27 cellular contexts compared by ENCODE assay signal in genomic region chr1:161033751-161034150, GRCh38. TPM values are rescaled to one million over a fixed set of nuclear protein-coding genes. Genes with fewer than 3 reads are reported as not detected.
DNase-seq lines count a peak whose midpoint lies in the region; ATAC-seq and TF ChIP-seq lines count a peak whose summit lies in the region.
"Had no signal": no experiment of that assay in that cellular context is flagged by ENCODE, and none has a peak within 500 bp of the region (broad histone marks: within the 10 kb centered on the region; RNA-seq: fewer than 3 reads in every experiment).

No MANE protein-coding gene starts in this region.

- no peak for DNase-seq in cardiac muscle cell (ENCODE audit: low read depth in 1 of 2, low spot score in 1 of 2)
- no peak for DNase-seq in Right ventricle myocardium inferior (ENCODE audit: missing footprints)
- peak; percentile 61 for DNase-seq in NCI-H226
- DNase-seq in mammary epithelial cell, result peak; percentile 79
- no peak for DNase-seq in stimulated activated naive CD8-positive, alpha-beta T cell treated with anti-CD3 and anti-CD28 coated beads, Interleukin-15, Interleukin-2, amounts not matched to agents 100 U/mL and 50 U/mL, for 24 hours
- DNase-seq in NCI-H510A (lab: John Stamatoyannopoulos, UW), result no peak
- no peak for DNase-seq in heart left ventricle
- DNase-seq: activated CD4-positive, alpha-beta T cell treated with anti-CD3 and anti-CD28 coated beads for 48 hours; body of pancreas; Caco-2; effector CD8-positive, alpha-beta T cell; gastrocnemius medialis; H9; IMR-90; left ventricle myocardium superior; natural killer cell; NCI-H1417 treated with DMSO at 0.1 percent for 48 hours; NCI-H2081 treated with DMSO at 0.1 percent for 48 hours; spleen; stomach; tibial artery had no signal

- no TSS peak for BruUV-seq in mammary epithelial cell (replicated peaks; lab: Mats Ljungman, UMichigan)

- H3K27me3 ChIP-seq in cardiac muscle cell (no peaks in the 10 kb centered on the region), mammary epithelial cell (ENCODE audit: insufficient read depth, low read length) (no peaks in the 10 kb centered on the region), heart left ventricle (no peaks in the 10 kb centered on the region)
- H3K27me3 ChIP-seq: BLaER1 treated with 17β-estradiol and CSF1 and Interleukin-3, amounts not matched to agents 10 nM and 100 nM; body of pancreas; esophagus muscularis mucosa; gastrocnemius medialis; spleen; stomach; tibial artery had no signal

- H3K9me3 ChIP-seq in cardiac muscle cell (ENCODE audit: low read depth) (no peaks in the 10 kb centered on the region), mammary epithelial cell (replicated peaks; ENCODE audit: insufficient read depth, low read length) (no peaks in the 10 kb centered on the region), heart left ventricle (no peaks in the 10 kb centered on the region)
- H3K9me3 ChIP-seq: body of pancreas, Caco-2, esophagus muscularis mucosa, gastrocnemius medialis, spleen, stomach, tibial artery had no signal

- in situ Hi-C loops in mammary epithelial cell (cut with MboI; ENCODE audit: low sequenced_read_pairs in 2 of 2), result no loop called here

- dilution Hi-C loops in mammary epithelial cell (cut with HindIII; ENCODE audit: low sequenced_read_pairs), result no loop called here

- H3K36me3 ChIP-seq in cardiac muscle cell (no peaks in the 10 kb centered on the region), mammary epithelial cell (ENCODE audit: insufficient read depth, low read length) (no peaks in the 10 kb centered on the region), heart left ventricle (peaks cover 0 to 9% (median 0%) of the 10 kb centered on the region in 9 donors)
- H3K36me3 ChIP-seq: stomach had no signal

- CTCF ChIA-PET in mammary epithelial cell (lab: Charles Lee; ENCODE audit: low non-redundant PET), result no interaction called here

- H3K4me2 ChIP-seq in mammary epithelial cell (ENCODE audit: insufficient read depth, low read depth, low read length), result no peak overlapping the region

- H3K4me1 ChIP-seq in cardiac muscle cell (ENCODE audit: low read depth) (peaks cover 44% of the 10 kb centered on the region), mammary epithelial cell (ENCODE audit: insufficient read depth, low read length) (peaks cover 10% of the 10 kb centered on the region), heart left ventricle (peaks cover 0 to 19% (median 0%) of the 10 kb centered on the region in 12 donors)

- peaks cover 7% of the 10 kb centered on the region for H3K79me2 ChIP-seq in mammary epithelial cell (ENCODE audit: insufficient read depth, low read length)

- TF ChIP-seq CTCF in cardiac muscle cell (IDR thresholded peaks at IDR 0.05; ENCODE audit: low read depth, low read length) (no peak), mammary epithelial cell (conservative IDR thresholded peaks at IDR 0.05 in 1 of 2, IDR thresholded peaks at IDR 0.05 in 1 of 2; ENCODE audit: extremely low read depth in 1 of 2, insufficient read depth in 1 of 2, low read depth in 1 of 2, low read length in 2 of 2) (no peak), heart left ventricle (IDR thresholded peaks at IDR 0.05) (no peak)

- WGBS in mammary epithelial cell (ENCODE audit: low coverage, missing lambda C conversion rate), result 38% methylated on average over 3 of the region's 3 CpGs
- WGBS in heart left ventricle, 4 donors, result 93 to 99% (median 97%) methylated on average over 3 of the region's 3 CpGs

- intact Hi-C loops in Right ventricle myocardium inferior (cut with DNase I), result no loop called here
- intact Hi-C loops in mammary epithelial cell (cut with micrococcal nuclease), result loop anchor here (1.0 kb wide), 1 partner anchor 11 kb away; no protein-coding TSS in a partner anchor
- intact Hi-C loops in heart left ventricle (cut with DNase I), result no loop called here

- no peak overlapping the region for H2AFZ ChIP-seq in mammary epithelial cell (ENCODE audit: low read depth, low read length)

- no peak for ATAC-seq in Right ventricle myocardium inferior
- ATAC-seq in stimulated activated naive CD8-positive, alpha-beta T cell treated with anti-CD3 and anti-CD28 coated beads, Interleukin-15, Interleukin-2, amounts not matched to agents 100 U/mL and 50 U/mL, for 24 hours, result peak; percentile 39
- no peak for ATAC-seq in HG03457 (IDR thresholded peaks at IDR 0.05; ENCODE audit: unreplicated experiment)
- ATAC-seq in heart left ventricle, result no peak
- ATAC-seq: body of pancreas, gastrocnemius medialis, left ventricle myocardium superior, natural killer cell, right cardiac atrium had no signal

- H3K9ac ChIP-seq in mammary epithelial cell (ENCODE audit: insufficient read depth, low read length), result no peak overlapping the region

- H4K20me1 ChIP-seq in mammary epithelial cell (ENCODE audit: insufficient read depth, low read length), result no peaks in the 10 kb centered on the region

- H3K27ac ChIP-seq in cardiac muscle cell, result peak overlapping the region; percentile 41
- no peak overlapping the region for H3K27ac ChIP-seq in mammary epithelial cell (ENCODE audit: insufficient read depth, low read depth, low read length)
- H3K27ac ChIP-seq in heart left ventricle, result no peak overlapping the region
- H3K27ac ChIP-seq: body of pancreas, esophagus muscularis mucosa, gastrocnemius medialis, spleen, tibial artery had no signal

- no peak for TF ChIP-seq POLR2A in heart left ventricle (IDR thresholded peaks at IDR 0.05)

- H3K4me3 ChIP-seq in cardiac muscle cell (no peak overlapping the region), mammary epithelial cell (replicated peaks in 1 of 3; ENCODE audit: insufficient read depth in 1 of 3, low read depth in 2 of 3, low read length in 3 of 3) (no peak overlapping the region), heart left ventricle (no peak overlapping the region)
- H3K4me3 ChIP-seq: BLaER1 treated with 17β-estradiol and CSF1 and Interleukin-3, amounts not matched to agents 10 nM and 100 nM; body of pancreas; esophagus muscularis mucosa; gastrocnemius medialis; spleen; stomach; tibial artery had no signal

RNA-seq across cellular contexts. Expression of gene TSTD1, which starts 5.0 kb away (rescaled TPM):
- total RNA-seq in cardiac muscle cell, result 262 and 347 TPM in 2 replicates
- polyA plus RNA-seq in cardiac muscle cell, result 393 and 448 TPM in 2 replicates
- 10.5 TPM for total RNA-seq in Right ventricle myocardium inferior
- total RNA-seq in mammary epithelial cell, result 10 to 100 TPM; 37.6 to 73.7 TPM
- 99.9 TPM for polyA plus RNA-seq in mammary epithelial cell
- polyA minus RNA-seq in mammary epithelial cell, result 50.9 TPM
- 10 to 100 TPM in 7 of 9 donors, 1 to 10 TPM in 2; 6.1 to 22.7 (median 14.4) TPM for total RNA-seq in heart left ventricle
- 10 to 100 TPM; 14.7 to 16.2 TPM for polyA plus RNA-seq in heart left ventricle
- total RNA-seq: IMR-90 had no signal

RNA-seq across cellular contexts. Expression of gene USF1, which starts 12.0 kb away (rescaled TPM):
- total RNA-seq in cardiac muscle cell (110 and 127 TPM in 2 replicates), Right ventricle myocardium inferior (33.7 TPM), mammary epithelial cell (10 to 100 TPM; 31.8 to 40.7 TPM), heart left ventricle (10 to 100 TPM; 20.2 to 51.1 (median 28.2) TPM)
- polyA plus RNA-seq in cardiac muscle cell (33.7 and 45.5 TPM in 2 replicates), mammary epithelial cell (19.8 TPM), heart left ventricle (10 to 100 TPM; 31.9 to 43.0 TPM)
- 81.0 TPM for polyA minus RNA-seq in mammary epithelial cell

RNA-seq across cellular contexts. Expression of gene F11R, which starts 12.8 kb away (rescaled TPM):
- total RNA-seq in cardiac muscle cell (68.1 and 93.7 TPM in 2 replicates), Right ventricle myocardium inferior (9.8 TPM), mammary epithelial cell (100 to 1,000 TPM; 109 to 202 TPM), heart left ventricle (10 to 100 TPM in 5 of 9 donors, 1 to 10 TPM in 4; 7.5 to 23.4 (median 10.9) TPM)
- polyA plus RNA-seq in cardiac muscle cell (90.1 and 139 TPM in 2 replicates), mammary epithelial cell (159 TPM), heart left ventricle (10 to 100 TPM in 1 of 2 donors, 1 to 10 TPM in 1; 7.4 to 13.8 TPM)
- polyA minus RNA-seq in mammary epithelial cell, result 183 TPM

RNA-seq across cellular contexts. Expression of gene ARHGAP30, which starts 35.9 kb away (rescaled TPM):
- total RNA-seq in cardiac muscle cell, result not detected in 2 replicates
- 1.8 and 1.9 TPM in 2 replicates for polyA plus RNA-seq in cardiac muscle cell
- total RNA-seq in Right ventricle myocardium inferior, result 3.7 TPM
- total RNA-seq in mammary epithelial cell, result under 1 TPM; 0.17 to 0.26 TPM
- polyA plus RNA-seq in mammary epithelial cell, result 0.03 TPM
- not detected for polyA minus RNA-seq in mammary epithelial cell
- 10 to 100 TPM in 2 of 9 donors, 1 to 10 TPM in 7; 1.7 to 32.2 (median 2.1) TPM for total RNA-seq in heart left ventricle
- polyA plus RNA-seq in heart left ventricle, result 1 to 10 TPM; 1.3 to 3.0 TPM
- total RNA-seq: Caco-2, IMR-90, SK-MEL-5 had no signal

RNA-seq across cellular contexts. Expression of gene NECTIN4, which starts 55.6 kb away (rescaled TPM):
- not detected in 2 replicates for total RNA-seq in cardiac muscle cell
- polyA plus RNA-seq in cardiac muscle cell, result not detected in 2 replicates
- not detected for total RNA-seq in Right ventricle myocardium inferior
- total RNA-seq in mammary epithelial cell, result 10 to 100 TPM in 1 of 2 donors, 1 to 10 TPM in 1; 5.6 to 13.2 TPM
- polyA plus RNA-seq in mammary epithelial cell, result 5.5 TPM
- 53.4 TPM for polyA minus RNA-seq in mammary epithelial cell
- under 1 TPM in 2 of 9 donors, not detected in 7; 0.07 to 0.53 TPM for total RNA-seq in heart left ventricle
- polyA plus RNA-seq in heart left ventricle, result under 1 TPM in 1 of 2 donors, not detected in 1; 0.03 TPM
- total RNA-seq: esophagus muscularis mucosa, gastrocnemius medialis, left ventricle myocardium superior, OCI-LY7, right cardiac atrium, spleen had no signal

Comparison
In these comparisons a context has a peak if more than half of its experiments do, and no peak if none do; other contexts are left out.
1. DNase-seq: peak in NCI-H226 (single experiment) and mammary epithelial cell (single experiment); none in cardiac muscle cell (0 of 2), Right ventricle myocardium inferior (single experiment), stimulated activated naive CD8-positive, alpha-beta T cell treated with anti-CD3 and anti-CD28 coated beads, Interleukin-15, Interleukin-2, amounts not matched to agents 100 U/mL and 50 U/mL, for 24 hours (single experiment), NCI-H510A (single experiment) and heart left ventricle (0 of 5).